In genomic region chrX:129843209-129843458, GRCh38 we compare ENCODE assay signal across 8 cellular contexts. TPM values are rescaled to one million over a fixed set of nuclear protein-coding genes. Genes with fewer than 3 reads are reported as not detected.
A peak's percentile ranks its signal among the peaks of the same experiment; 100 is the strongest.
DNase-seq lines count a peak whose midpoint lies in the region; ATAC-seq, FAIRE-seq and TF ChIP-seq lines count a peak whose summit lies in the region.

No MANE protein-coding gene starts in this region.

- peaks cover 23% of the 10 kb centered on the region for H3K4me1 Mint-ChIP-seq in activated T-cell treated with anti-CD3 and anti-CD28 coated beads, Interleukin-2, amount 50 U/mL, for 4 hours (ENCODE audit: low read depth)

- BruUV-seq in HepG2 (replicated peaks; lab: Mats Ljungman, UMichigan), result no TSS peak

- H3K4me3 ChIP-seq in HepG2 (replicated peaks in 1 of 3; ENCODE audit: insufficient read depth in 1 of 3, low read depth in 2 of 3, low read length in 3 of 3), result peak overlapping the region; percentile 65 to 81 (median 77)
- peak overlapping the region; percentile 20 to 58 (median 52) for H3K4me3 ChIP-seq in thyroid gland (replicated peaks in 1 of 3)

- peak overlapping the region; percentile 89 for H3K4me3 Mint-ChIP-seq in activated T-cell treated with anti-CD3 and anti-CD28 coated beads, Interleukin-2, amount 50 U/mL, for 4 hours

- no peak overlapping the region for H2AFZ ChIP-seq in HepG2 (ENCODE audit: low read length)

- 0% methylated on average over 1 of the region's 23 CpGs for WGBS in HepG2 (ENCODE audit: low lambda C conversion rate)
- 0% methylated on average over 4 to 6 of the region's 23 CpGs for WGBS in thyroid gland, 2 donors

- no peaks in the 10 kb centered on the region for H3K36me3 Mint-ChIP-seq in activated T-cell treated with anti-CD3 and anti-CD28 coated beads, Interleukin-2, amount 50 U/mL, for 4 hours (ENCODE audit: insufficient read depth)

- no peak for TF ChIP-seq RAD21 in HepG2 (CRISPR knock-in tag; IDR thresholded peaks at IDR 0.05)

- peak overlapping the region; percentile 66 for H3K27ac ChIP-seq in angular gyrus (ENCODE audit: low read depth, low read length)
- peak overlapping the region; percentile 73 for H3K27ac ChIP-seq in HepG2 (ENCODE audit: extremely low read length, insufficient read depth, low read length)
- peak overlapping the region in 2 of 3 donors; percentile 36 to 67 for H3K27ac ChIP-seq in thyroid gland

- peaks cover 1 to 15% of the 10 kb centered on the region in 2 experiments; a peak in 1 of 5 replicates for H3K36me3 ChIP-seq in HepG2 (replicated peaks in 1 of 2; ENCODE audit: control insufficient read depth in 1 of 2, insufficient read depth in 2 of 2, low read length in 2 of 2)
- no peaks in the 10 kb centered on the region for H3K36me3 ChIP-seq in thyroid gland

- FAIRE-seq in HepG2 (lab: Jason Lieb, UNC), result no peak

- peaks cover 52% of the 10 kb centered on the region for H3K4me1 ChIP-seq in HepG2 (ENCODE audit: insufficient read depth, low read length)
- no peaks in the 10 kb centered on the region for H3K4me1 ChIP-seq in thyroid gland

- H3K27me3 ChIP-seq in HepG2 (ENCODE audit: control insufficient read depth in 1 of 2, insufficient read depth in 2 of 2, low read length in 2 of 2), result no peaks in the 10 kb centered on the region
- H3K27me3 ChIP-seq in thyroid gland, result no peaks in the 10 kb centered on the region

- in situ Hi-C loops in HepG2 (cut with HindIII; ENCODE audit: extremely low pct_ligation_motif_present, low pct_unique_long_range_greater_than_20kb), result loop anchor here (10.0 kb wide), 1 partner anchor 62 kb away; the partner anchor contains the start of gene UTP14A

- POLR2A ChIA-PET in HepG2 (lab: Yijun Ruan, JAX), result no interaction called here

- no peak for TF ChIP-seq CTCF in HepG2 (CRISPR knock-in tag; IDR thresholded peaks at IDR 0.05)
- TF ChIP-seq CTCF in thyroid gland (IDR thresholded peaks at IDR 0.05), result no peak

- H4K20me1 ChIP-seq in HepG2 (ENCODE audit: insufficient read depth, low read length), result no peaks in the 10 kb centered on the region

- H3K9me3 ChIP-seq in HepG2 (ENCODE audit: low read length) (no peaks in the 10 kb centered on the region), thyroid gland (no peaks in the 10 kb centered on the region)

- DNase-seq in activated T-cell treated with anti-CD3 and anti-CD28 coated beads, Interleukin-2, amount 50 U/mL, for 4 hours, result no peak
- DNase-seq in activated T-cell treated with anti-CD3 and anti-CD28 coated beads for 4 hours, result no peak
- DNase-seq in HepG2 (ENCODE audit: low spot score), result no peak
- no peak for DNase-seq in thyroid gland
- no peak for DNase-seq in posterior vena cava (ENCODE audit: low spot score)
- DNase-seq in sciatic nerve (ENCODE audit: low spot score), result no peak

- H3K9me3 Mint-ChIP-seq in activated T-cell treated with anti-CD3 and anti-CD28 coated beads, Interleukin-2, amount 50 U/mL, for 4 hours, result no peaks in the 10 kb centered on the region

- no peak for TF ChIP-seq EP300 in HepG2 (IDR thresholded peaks at IDR 0.05; ENCODE audit: low read depth in 2 of 2, low read length in 2 of 2)
- TF ChIP-seq EP300 in HepG2 (CRISPR knock-in tag; IDR thresholded peaks at IDR 0.05; ENCODE audit: borderline replicate concordance), result no peak

- peak overlapping the region; percentile 83 for H3K4me2 ChIP-seq in HepG2 (ENCODE audit: low read depth, low read length)

- no peaks in the 10 kb centered on the region for H3K27me3 Mint-ChIP-seq in activated T-cell treated with anti-CD3 and anti-CD28 coated beads, Interleukin-2, amount 50 U/mL, for 4 hours (ENCODE audit: low read depth)

- CTCF ChIA-PET in HepG2 (lab: Yijun Ruan, JAX; ENCODE audit: low intra/inter-chr PET ratio, low total read pairs), result no interaction called here

- ATAC-seq in activated T-cell treated with anti-CD3 and anti-CD28 coated beads, Interleukin-2, amount 50 U/mL, for 4 hours, result no peak
- ATAC-seq in HepG2, result no peak
- ATAC-seq in HG03460 (IDR thresholded peaks at IDR 0.05; ENCODE audit: unreplicated experiment), result no peak
- no peak for ATAC-seq in sciatic nerve

- peaks cover 39% of the 10 kb centered on the region for H3K79me2 ChIP-seq in HepG2 (ENCODE audit: insufficient read depth, low read length)

- H3K9ac ChIP-seq in HepG2 (ENCODE audit: insufficient read depth, low read depth, low read length), result peak overlapping the region; percentile 76

- TF ChIP-seq POLR2A in HepG2 (IDR thresholded peaks at IDR 0.05; ENCODE audit: insufficient read depth in 1 of 2, low read depth in 2 of 2, low read length in 2 of 2) (no peak), thyroid gland (IDR thresholded peaks at IDR 0.05) (no peak)

- intact Hi-C loops in HepG2 (cut with micrococcal nuclease; ENCODE audit: unreplicated experiment) (loop anchor here (10.0 kb wide), 1 partner anchor 62 kb away; the partner anchor contains the start of gene UTP14A), thyroid gland (cut with DNase I) (no loop called here), posterior vena cava (cut with DNase I) (no loop called here), sciatic nerve (cut with DNase I) (no loop called here)

TF ChIP-seq in HepG2, 621 proteins besides CTCF, POLR2A, EP300 and RAD21 (continues in another document):
- TF ChIP-seq RAD51 (IDR thresholded peaks at IDR 0.05; ENCODE audit: borderline replicate concordance) (no peak), ZNF263 (CRISPR knock-in tag; IDR thresholded peaks at IDR 0.05) (no peak), HDAC1 (CRISPR knock-in tag; IDR thresholded peaks at IDR 0.05) (peak; percentile 25; the same call in 1 of the 2 replicates), ZNF770 (CRISPR knock-in tag; IDR thresholded peaks at IDR 0.05) (peak; percentile 86; the same call in 1 of the 2 replicates), ZNF382 (CRISPR knock-in tag; IDR thresholded peaks at IDR 0.05; ENCODE audit: borderline replicate concordance) (no peak), MIER3 (CRISPR knock-in tag; IDR thresholded peaks at IDR 0.05; ENCODE audit: borderline replicate concordance) (no peak), NCOA2 (CRISPR knock-in tag; IDR thresholded peaks at IDR 0.05) (no peak), ZNF737 (CRISPR knock-in tag; IDR thresholded peaks at IDR 0.05; ENCODE audit: borderline replicate concordance) (no peak), HNF4G (IDR thresholded peaks at IDR 0.05; ENCODE audit: borderline replicate concordance, low read depth, low read length) (peak; percentile 2; the same call in 1 of the 2 replicates), HNF4G (CRISPR knock-in tag; IDR thresholded peaks at IDR 0.05; ENCODE audit: borderline replicate concordance, low read depth) (no peak), KDM5B (CRISPR knock-in tag; IDR thresholded peaks at IDR 0.05; ENCODE audit: borderline replicate concordance) (0 out of 2 replicates have a peak, but pooled peaks have one; percentile 42), ZSCAN31 (CRISPR knock-in tag; IDR thresholded peaks at IDR 0.05; ENCODE audit: low read depth) (0 out of 2 replicates have a peak, but pooled peaks have one; percentile 16), ARNT2 (CRISPR knock-in tag; IDR thresholded peaks at IDR 0.05; ENCODE audit: low read depth) (0 out of 2 replicates have a peak, but pooled peaks have one; percentile 22), PHF8 (CRISPR knock-in tag; IDR thresholded peaks at IDR 0.05) (peak; percentile 52), GATAD1 (CRISPR knock-in tag; IDR thresholded peaks at IDR 0.05) (no peak), YEATS4 (CRISPR knock-in tag; IDR thresholded peaks at IDR 0.05; ENCODE audit: borderline replicate concordance) (peak; percentile 54; the same call in 1 of the 2 replicates)

RNA-seq across cellular contexts. Expression of gene ZDHHC9, which starts 0.6 kb away (rescaled TPM):
- total RNA-seq in activated T-cell treated with anti-CD3 and anti-CD28 coated beads, Interleukin-2, amount 50 U/mL, for 4 hours, result 10 to 100 TPM; 12.3 to 14.2 (median 12.7) TPM
- 14.5 and 28.3 TPM in 2 replicates for total RNA-seq in HepG2 (2016; rRNA removed; fragmentation: Illumina TruSeq; extraction: Trizol)
- total RNA-seq in HepG2 (2016; cell fraction: cytosol; rRNA removed; fragmentation: Illumina TruSeq; extraction: Trizol; ENCODE audit: low read depth), result 4.3 and 4.4 TPM in 2 replicates
- total RNA-seq in HepG2 (2016; cell fraction: insoluble cytoplasmic fraction; rRNA removed; fragmentation: Illumina TruSeq; extraction: Trizol), result 15.3 and 26.5 TPM in 2 replicates
- total RNA-seq in HepG2 (2016; cell fraction: membrane; rRNA removed; fragmentation: Illumina TruSeq; extraction: Trizol), result 15.1 and 18.5 TPM in 2 replicates
- 28.8 and 34.6 TPM in 2 replicates for total RNA-seq in HepG2 (2016; cell fraction: nucleus; rRNA removed; fragmentation: Illumina TruSeq; extraction: Trizol)
- 51.9 and 53.1 TPM in 2 replicates for polyA plus RNA-seq in HepG2 (2011; rRNA removed)
- 36.0 and 50.3 TPM in 2 replicates for polyA plus RNA-seq in HepG2 (2011; cell fraction: cytosol; rRNA removed)
- polyA plus RNA-seq in HepG2 (2011; cell fraction: nucleus; rRNA removed), result 31.2 and 33.5 TPM in 2 replicates
- polyA plus RNA-seq in HepG2 (2012), result 40.1 and 49.9 TPM in 2 replicates
- 5.7 and 8.1 TPM in 2 replicates for polyA plus RNA-seq in HepG2 (2016; cell fraction: cytosol; fragmentation: Illumina TruSeq; extraction: Trizol; ENCODE audit: low read depth)
- polyA plus RNA-seq in HepG2 (2016; cell fraction: insoluble cytoplasmic fraction; fragmentation: Illumina TruSeq; extraction: Trizol; ENCODE audit: low read depth), result 16.7 and 19.3 TPM in 2 replicates
- 17.1 and 18.0 TPM in 2 replicates for polyA plus RNA-seq in HepG2 (2016; cell fraction: membrane; fragmentation: Illumina TruSeq; extraction: Trizol; ENCODE audit: low read depth)
- 43.6 and 44.3 TPM in 2 replicates for polyA plus RNA-seq in HepG2 (2016; cell fraction: nucleus; fragmentation: Illumina TruSeq; extraction: Trizol; ENCODE audit: insufficient read depth, low read depth)
- 50.7 and 145 TPM in 2 replicates for polyA minus RNA-seq in HepG2 (2011; rRNA and poly(A)+ RNA removed; ENCODE audit: low replicate concordance)
- polyA minus RNA-seq in HepG2 (2011; cell fraction: cytosol; rRNA and poly(A)+ RNA removed), result 33.1 and 49.3 TPM in 2 replicates
- 46.7 and 54.3 TPM in 2 replicates for polyA minus RNA-seq in HepG2 (2011; cell fraction: nucleus; rRNA and poly(A)+ RNA removed)
- total RNA-seq in thyroid gland, result 10 to 100 TPM; 19.7 to 35.6 (median 25.3) TPM
- total RNA-seq in posterior vena cava, result 10 to 100 TPM; 23.0 to 23.7 TPM
- total RNA-seq in sciatic nerve, result 30.4 TPM
